Comparison of ENCODE assay signal across 2 cellular contexts in the genomic region with DNA sequence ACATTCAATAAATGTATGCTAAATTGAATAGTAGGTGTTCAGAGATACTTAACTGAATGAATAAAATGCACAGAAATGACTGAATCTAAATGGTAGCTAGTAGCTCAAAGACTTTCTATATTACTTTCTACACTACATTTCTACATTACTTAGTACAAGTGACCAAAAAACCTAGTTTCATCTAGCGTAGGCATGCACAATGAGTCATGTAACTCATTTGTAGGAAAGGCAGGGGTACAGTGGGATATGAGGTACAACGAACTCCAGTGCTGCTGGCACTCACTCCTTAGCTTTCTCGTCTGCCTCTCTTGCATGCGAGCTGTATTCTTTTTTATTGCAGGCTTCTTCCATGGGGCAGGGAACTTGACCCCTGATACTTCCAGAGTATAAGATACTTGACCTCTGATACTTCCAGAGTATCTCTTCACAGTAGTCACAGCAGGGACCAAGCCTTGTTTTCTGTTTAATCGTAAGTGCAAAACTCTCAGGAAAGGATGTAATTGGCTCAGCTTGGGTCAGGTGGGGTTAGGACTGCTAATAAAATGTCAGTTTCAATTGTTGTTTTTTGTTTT.
TF ChIP-seq lines count a peak whose summit lies in the region.

No MANE protein-coding gene starts in this region.

TF ChIP-seq in HEK293, 187 proteins besides CTCF, POLR2A, EP300 and RAD21:
- peak; percentile 56; the same call in 1 of the 2 replicates for TF ChIP-seq PRDM1 (tag by site-specific recombination; IDR thresholded peaks at IDR 0.05)
- no peak for TF ChIP-seq ZNF274 (IDR thresholded peaks at IDR 0.05; ENCODE audit: low read length)
- TF ChIP-seq ZNF274 (tag by site-specific recombination; IDR thresholded peaks at IDR 0.05; ENCODE audit: borderline replicate concordance) = no peak

TF ChIP-seq in K562, 482 proteins besides CTCF, POLR2A, EP300 and RAD21:
- TF ChIP-seq, protein P1, sequence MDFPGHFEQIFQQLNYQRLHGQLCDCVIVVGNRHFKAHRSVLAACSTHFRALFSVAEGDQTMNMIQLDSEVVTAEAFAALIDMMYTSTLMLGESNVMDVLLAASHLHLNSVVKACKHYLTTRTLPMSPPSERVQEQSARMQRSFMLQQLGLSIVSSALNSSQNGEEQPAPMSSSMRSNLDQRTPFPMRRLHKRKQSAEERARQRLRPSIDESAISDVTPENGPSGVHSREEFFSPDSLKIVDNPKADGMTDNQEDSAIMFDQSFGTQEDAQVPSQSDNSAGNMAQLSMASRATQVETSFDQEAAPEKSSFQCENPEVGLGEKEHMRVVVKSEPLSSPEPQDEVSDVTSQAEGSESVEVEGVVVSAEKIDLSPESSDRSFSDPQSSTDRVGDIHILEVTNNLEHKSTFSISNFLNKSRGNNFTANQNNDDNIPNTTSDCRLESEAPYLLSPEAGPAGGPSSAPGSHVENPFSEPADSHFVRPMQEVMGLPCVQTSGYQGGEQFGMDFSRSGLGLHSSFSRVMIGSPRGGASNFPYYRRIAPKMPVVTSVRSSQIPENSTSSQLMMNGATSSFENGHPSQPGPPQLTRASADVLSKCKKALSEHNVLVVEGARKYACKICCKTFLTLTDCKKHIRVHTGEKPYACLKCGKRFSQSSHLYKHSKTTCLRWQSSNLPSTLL (IDR thresholded peaks at IDR 0.05) = no peak
- TF ChIP-seq ZNF232 (CRISPR knock-in tag; IDR thresholded peaks at IDR 0.05) (no peak), SMC3 (conservative IDR thresholded peaks at IDR 0.05; ENCODE audit: insufficient read depth, low read depth, low read length) (no peak), RFX7 (CRISPR knock-in tag; IDR thresholded peaks at IDR 0.05) (no peak), TOE1 (IDR thresholded peaks at IDR 0.05; ENCODE audit: borderline replicate concordance) (no peak), TOE1 (CRISPR knock-in tag; IDR thresholded peaks at IDR 0.05; ENCODE audit: borderline replicate concordance, low read depth) (no peak)
- TF ChIP-seq, protein P2, sequence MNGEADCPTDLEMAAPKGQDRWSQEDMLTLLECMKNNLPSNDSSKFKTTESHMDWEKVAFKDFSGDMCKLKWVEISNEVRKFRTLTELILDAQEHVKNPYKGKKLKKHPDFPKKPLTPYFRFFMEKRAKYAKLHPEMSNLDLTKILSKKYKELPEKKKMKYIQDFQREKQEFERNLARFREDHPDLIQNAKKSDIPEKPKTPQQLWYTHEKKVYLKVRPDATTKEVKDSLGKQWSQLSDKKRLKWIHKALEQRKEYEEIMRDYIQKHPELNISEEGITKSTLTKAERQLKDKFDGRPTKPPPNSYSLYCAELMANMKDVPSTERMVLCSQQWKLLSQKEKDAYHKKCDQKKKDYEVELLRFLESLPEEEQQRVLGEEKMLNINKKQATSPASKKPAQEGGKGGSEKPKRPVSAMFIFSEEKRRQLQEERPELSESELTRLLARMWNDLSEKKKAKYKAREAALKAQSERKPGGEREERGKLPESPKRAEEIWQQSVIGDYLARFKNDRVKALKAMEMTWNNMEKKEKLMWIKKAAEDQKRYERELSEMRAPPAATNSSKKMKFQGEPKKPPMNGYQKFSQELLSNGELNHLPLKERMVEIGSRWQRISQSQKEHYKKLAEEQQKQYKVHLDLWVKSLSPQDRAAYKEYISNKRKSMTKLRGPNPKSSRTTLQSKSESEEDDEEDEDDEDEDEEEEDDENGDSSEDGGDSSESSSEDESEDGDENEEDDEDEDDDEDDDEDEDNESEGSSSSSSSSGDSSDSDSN (IDR thresholded peaks at IDR 0.05; ENCODE audit: borderline replicate concordance in 1 of 2, low read depth in 2 of 2, low read length in 2 of 2) = no peak
- TF ChIP-seq, protein P3, sequence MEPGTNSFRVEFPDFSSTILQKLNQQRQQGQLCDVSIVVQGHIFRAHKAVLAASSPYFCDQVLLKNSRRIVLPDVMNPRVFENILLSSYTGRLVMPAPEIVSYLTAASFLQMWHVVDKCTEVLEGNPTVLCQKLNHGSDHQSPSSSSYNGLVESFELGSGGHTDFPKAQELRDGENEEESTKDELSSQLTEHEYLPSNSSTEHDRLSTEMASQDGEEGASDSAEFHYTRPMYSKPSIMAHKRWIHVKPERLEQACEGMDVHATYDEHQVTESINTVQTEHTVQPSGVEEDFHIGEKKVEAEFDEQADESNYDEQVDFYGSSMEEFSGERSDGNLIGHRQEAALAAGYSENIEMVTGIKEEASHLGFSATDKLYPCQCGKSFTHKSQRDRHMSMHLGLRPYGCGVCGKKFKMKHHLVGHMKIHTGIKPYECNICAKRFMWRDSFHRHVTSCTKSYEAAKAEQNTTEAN (CRISPR knock-in tag; IDR thresholded peaks at IDR 0.05) = no peak
- TF ChIP-seq, protein P4, sequence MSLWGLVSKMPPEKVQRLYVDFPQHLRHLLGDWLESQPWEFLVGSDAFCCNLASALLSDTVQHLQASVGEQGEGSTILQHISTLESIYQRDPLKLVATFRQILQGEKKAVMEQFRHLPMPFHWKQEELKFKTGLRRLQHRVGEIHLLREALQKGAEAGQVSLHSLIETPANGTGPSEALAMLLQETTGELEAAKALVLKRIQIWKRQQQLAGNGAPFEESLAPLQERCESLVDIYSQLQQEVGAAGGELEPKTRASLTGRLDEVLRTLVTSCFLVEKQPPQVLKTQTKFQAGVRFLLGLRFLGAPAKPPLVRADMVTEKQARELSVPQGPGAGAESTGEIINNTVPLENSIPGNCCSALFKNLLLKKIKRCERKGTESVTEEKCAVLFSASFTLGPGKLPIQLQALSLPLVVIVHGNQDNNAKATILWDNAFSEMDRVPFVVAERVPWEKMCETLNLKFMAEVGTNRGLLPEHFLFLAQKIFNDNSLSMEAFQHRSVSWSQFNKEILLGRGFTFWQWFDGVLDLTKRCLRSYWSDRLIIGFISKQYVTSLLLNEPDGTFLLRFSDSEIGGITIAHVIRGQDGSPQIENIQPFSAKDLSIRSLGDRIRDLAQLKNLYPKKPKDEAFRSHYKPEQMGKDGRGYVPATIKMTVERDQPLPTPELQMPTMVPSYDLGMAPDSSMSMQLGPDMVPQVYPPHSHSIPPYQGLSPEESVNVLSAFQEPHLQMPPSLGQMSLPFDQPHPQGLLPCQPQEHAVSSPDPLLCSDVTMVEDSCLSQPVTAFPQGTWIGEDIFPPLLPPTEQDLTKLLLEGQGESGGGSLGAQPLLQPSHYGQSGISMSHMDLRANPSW (CRISPR knock-in tag; IDR thresholded peaks at IDR 0.05) = no peak
- TF ChIP-seq, protein P5, sequence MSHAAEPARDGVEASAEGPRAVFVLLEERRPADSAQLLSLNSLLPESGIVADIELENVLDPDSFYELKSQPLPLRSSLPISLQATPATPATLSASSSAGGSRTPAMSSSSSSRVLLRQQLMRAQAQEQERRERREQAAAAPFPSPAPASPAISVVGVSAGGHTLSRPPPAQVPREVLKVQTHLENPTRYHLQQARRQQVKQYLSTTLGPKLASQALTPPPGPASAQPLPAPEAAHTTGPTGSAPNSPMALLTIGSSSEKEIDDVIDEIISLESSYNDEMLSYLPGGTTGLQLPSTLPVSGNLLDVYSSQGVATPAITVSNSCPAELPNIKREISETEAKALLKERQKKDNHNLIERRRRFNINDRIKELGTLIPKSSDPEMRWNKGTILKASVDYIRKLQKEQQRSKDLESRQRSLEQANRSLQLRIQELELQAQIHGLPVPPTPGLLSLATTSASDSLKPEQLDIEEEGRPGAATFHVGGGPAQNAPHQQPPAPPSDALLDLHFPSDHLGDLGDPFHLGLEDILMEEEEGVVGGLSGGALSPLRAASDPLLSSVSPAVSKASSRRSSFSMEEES (CRISPR knock-in tag; IDR thresholded peaks at IDR 0.05) = no peak
TF ChIP-seq in K562: peak in this region for 0.
